Comparison of ENCODE assay signal across 10 cellular contexts in genomic region chr19:4552546-4552819, GRCh38. TPM values are rescaled to one million over a fixed set of nuclear protein-coding genes. Genes with fewer than 3 reads are reported as not detected.
"Had no signal": no experiment of that assay in that cellular context is flagged by ENCODE, and none has a peak within 500 bp of the region (broad histone marks: within the 10 kb centered on the region; RNA-seq: fewer than 3 reads in every experiment).

No MANE protein-coding gene starts in this region.

- H3K4me3 ChIP-seq: GM23248, HAP-1 had no signal

- H3K27ac Mint-ChIP-seq: HFFc6 had no signal

- H3K9ac ChIP-seq: GM23248 had no signal

- H3K4me3 Mint-ChIP-seq: HFFc6 had no signal

- H2AFZ ChIP-seq: GM23248 had no signal

- H3K27ac ChIP-seq: GM23248, HL-60 had no signal

- H3K9me3 ChIP-seq: HAP-1 had no signal

- H3K9me3 Mint-ChIP-seq: HFFc6 had no signal

- DNase-seq: GM23248, GOT3, H7, HFFc6, IMR-90, KBM-7 had no signal

- H3K4me1 ChIP-seq: HAP-1 had no signal

- ATAC-seq: HCT116 had no signal

RNA-seq across cellular contexts. Expression of gene SEMA6B, which starts 7.0 kb away (rescaled TPM):
- total RNA-seq: GM23248 had no signal
- polyA plus RNA-seq: GM23248 had no signal

RNA-seq across cellular contexts. Expression of gene LRG1, which starts 12.6 kb away (rescaled TPM):
- total RNA-seq: GM23248, HFFc6, HT1080, IMR-90 had no signal
- polyA plus RNA-seq: GM23248, IMR-90 had no signal

RNA-seq across cellular contexts. Expression of gene PLIN5, which starts 17.5 kb away (rescaled TPM):
- total RNA-seq: GM23248, HFFc6, HT1080, IMR-90 had no signal
- polyA plus RNA-seq: GM23248, IMR-90 had no signal

RNA-seq across cellular contexts. Expression of gene PLIN4, which starts 34.2 kb away (rescaled TPM):
- total RNA-seq: GM23248, HFFc6 had no signal
